17 cellular contexts compared by ENCODE assay signal in the genomic region with DNA sequence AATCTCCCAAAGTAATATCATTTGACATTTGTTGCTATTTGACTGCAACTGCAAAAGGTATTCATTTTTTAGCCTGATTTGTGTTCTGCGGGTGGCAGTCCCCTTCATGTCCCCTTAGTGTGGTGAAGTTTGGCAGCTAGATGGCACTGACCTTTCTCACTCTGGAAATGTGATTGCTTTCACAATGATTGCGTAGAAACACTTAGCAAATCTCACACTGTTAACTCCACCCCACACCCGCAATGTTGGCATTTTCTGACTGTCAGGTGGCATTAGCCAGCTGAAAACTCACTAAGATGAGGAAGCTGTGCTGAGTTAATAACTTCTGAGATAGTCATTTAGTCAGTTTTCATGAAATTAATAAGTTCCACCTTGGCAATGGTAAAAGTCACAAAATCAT.
DNase-seq lines count a peak whose midpoint lies in the region; ATAC-seq and TF ChIP-seq lines count a peak whose summit lies in the region.
"Had no signal": no experiment of that assay in that cellular context is flagged by ENCODE, and none has a peak within 500 bp of the region (broad histone marks: within the 10 kb centered on the region; RNA-seq: fewer than 3 reads in every experiment).

No MANE protein-coding gene starts in this region.

- H3K4me1 Mint-ChIP-seq in activated naive CD4-positive, alpha-beta T cell treated with anti-CD3 and anti-CD28 coated beads for 36 hours (ENCODE audit: low read depth) = peaks cover 2% of the 10 kb centered on the region
- H3K4me1 Mint-ChIP-seq in stimulated activated memory B cell treated with anti-CD40 and anti-IgM and Interleukin-4, amounts not matched to agents 10 μg/mL and 1 μg/mL and 100 μg/mL, for 72 hours = peaks cover 7% of the 10 kb centered on the region

- peak; percentile 43 for ATAC-seq in stimulated activated memory B cell treated with anti-CD40 and anti-IgM and Interleukin-4, amounts not matched to agents 10 μg/mL and 1 μg/mL and 100 μg/mL, for 72 hours
- ATAC-seq: foreskin keratinocyte had no signal

- H3K27me3 ChIP-seq in left ventricle myocardium inferior (ENCODE audit: low read depth) = no peaks in the 10 kb centered on the region
- H3K27me3 ChIP-seq: uterus had no signal

- peak; percentile 21 for DNase-seq in activated naive CD4-positive, alpha-beta T cell treated with anti-CD3 and anti-CD28 coated beads for 36 hours
- DNase-seq in activated naive CD4-positive, alpha-beta T cell treated with anti-CD3 and anti-CD28 coated beads, Interleukin-2, amount 50 U/mL, for 16 hours = no peak
- DNase-seq in NCI-H1417 treated with DMSO at 0.1 percent for 48 hours (lab: John Stamatoyannopoulos, UW) (peak; percentile 6), left ventricle myocardium inferior (no peak), iPS-NIHi11 (ENCODE audit: low spot score) (no peak), C1 segment of cervical spinal cord (lab: John Stamatoyannopoulos, UW) (no peak), NCI-H1436 (lab: John Stamatoyannopoulos, UW) (no peak)
- DNase-seq: AML-193; foreskin keratinocyte; occipital lobe; stimulated activated naive CD4-positive, alpha-beta T cell; uterus had no signal

- H3K9me3 ChIP-seq in left ventricle myocardium inferior (replicated peaks) = no peaks in the 10 kb centered on the region
- H3K9me3 ChIP-seq: HAP-1, uterus had no signal

- peak overlapping the region; percentile 9 for H3K27ac ChIP-seq in left ventricle myocardium inferior (replicated peaks)
- H3K27ac ChIP-seq: foreskin keratinocyte, RWPE1, uterus had no signal

- H3K27ac Mint-ChIP-seq in activated naive CD4-positive, alpha-beta T cell treated with anti-CD3 and anti-CD28 coated beads for 36 hours = no peak overlapping the region
- no peak overlapping the region for H3K27ac Mint-ChIP-seq in stimulated activated memory B cell treated with anti-CD40 and anti-IgM and Interleukin-4, amounts not matched to agents 10 μg/mL and 1 μg/mL and 100 μg/mL, for 72 hours
- H3K27ac Mint-ChIP-seq: T-helper 1 cell treated with Interleukin-12 subunit alpha and Interleukin-12 subunit beta and Interleukin-4 antibody, amounts not matched to agents 30 μg/mL and 1 μg/mL, for 36 hours had no signal

- H3K4me3 Mint-ChIP-seq in activated naive CD4-positive, alpha-beta T cell treated with anti-CD3 and anti-CD28 coated beads for 36 hours = no peak overlapping the region
- H3K4me3 Mint-ChIP-seq in stimulated activated memory B cell treated with anti-CD40 and anti-IgM and Interleukin-4, amounts not matched to agents 10 μg/mL and 1 μg/mL and 100 μg/mL, for 72 hours = no peak overlapping the region
- H3K4me3 Mint-ChIP-seq: central memory CD8-positive, alpha-beta T cell; T-helper 1 cell treated with Interleukin-12 subunit alpha and Interleukin-12 subunit beta and Interleukin-4 antibody, amounts not matched to agents 30 μg/mL and 1 μg/mL, for 36 hours had no signal

- CTCF ChIA-PET in activated naive CD4-positive, alpha-beta T cell treated with anti-CD3 and anti-CD28 coated beads for 36 hours (lab: Charles Lee) = no interaction called here

- no peaks in the 10 kb centered on the region for H3K9me3 Mint-ChIP-seq in activated naive CD4-positive, alpha-beta T cell treated with anti-CD3 and anti-CD28 coated beads for 36 hours
- H3K9me3 Mint-ChIP-seq in stimulated activated memory B cell treated with anti-CD40 and anti-IgM and Interleukin-4, amounts not matched to agents 10 μg/mL and 1 μg/mL and 100 μg/mL, for 72 hours = no peaks in the 10 kb centered on the region
- H3K9me3 Mint-ChIP-seq: central memory CD8-positive, alpha-beta T cell; T-helper 1 cell treated with Interleukin-12 subunit alpha and Interleukin-12 subunit beta and Interleukin-4 antibody, amounts not matched to agents 30 μg/mL and 1 μg/mL, for 36 hours had no signal

- no peaks in the 10 kb centered on the region for H3K36me3 Mint-ChIP-seq in activated naive CD4-positive, alpha-beta T cell treated with anti-CD3 and anti-CD28 coated beads for 36 hours (ENCODE audit: low read depth)
- no peaks in the 10 kb centered on the region for H3K36me3 Mint-ChIP-seq in stimulated activated memory B cell treated with anti-CD40 and anti-IgM and Interleukin-4, amounts not matched to agents 10 μg/mL and 1 μg/mL and 100 μg/mL, for 72 hours

- H3K27me3 Mint-ChIP-seq in activated naive CD4-positive, alpha-beta T cell treated with anti-CD3 and anti-CD28 coated beads for 36 hours (ENCODE audit: low read depth) = no peaks in the 10 kb centered on the region
- H3K27me3 Mint-ChIP-seq in stimulated activated memory B cell treated with anti-CD40 and anti-IgM and Interleukin-4, amounts not matched to agents 10 μg/mL and 1 μg/mL and 100 μg/mL, for 72 hours = no peaks in the 10 kb centered on the region

- no peak overlapping the region for H3K4me3 ChIP-seq in left ventricle myocardium inferior
- H3K4me3 ChIP-seq: HAP-1, uterus had no signal

- TF ChIP-seq CTCF in left ventricle myocardium inferior (IDR thresholded peaks at IDR 0.05; ENCODE audit: borderline replicate concordance) = no peak

- intact Hi-C loops in activated naive CD4-positive, alpha-beta T cell treated with anti-CD3 and anti-CD28 coated beads for 36 hours (cut with micrococcal nuclease) = no loop called here
- intact Hi-C loops in left ventricle myocardium inferior (cut with micrococcal nuclease) = no loop called here

- peaks cover 21% of the 10 kb centered on the region for H3K4me1 ChIP-seq in left ventricle myocardium inferior
- H3K4me1 ChIP-seq: HAP-1, uterus had no signal

- no peaks in the 10 kb centered on the region for H3K36me3 ChIP-seq in left ventricle myocardium inferior
- H3K36me3 ChIP-seq: HAP-1, uterus had no signal

Comparison
In these comparisons a context has a peak if more than half of its experiments do, and no peak if none do; other contexts are left out.
1. DNase-seq: peak in activated naive CD4-positive, alpha-beta T cell treated with anti-CD3 and anti-CD28 coated beads for 36 hours (single experiment) and NCI-H1417 treated with DMSO at 0.1 percent for 48 hours (single experiment); none in activated naive CD4-positive, alpha-beta T cell treated with anti-CD3 and anti-CD28 coated beads, Interleukin-2, amount 50 U/mL, for 16 hours (single experiment), left ventricle myocardium inferior (single experiment), iPS-NIHi11 (single experiment), C1 segment of cervical spinal cord (0 of 14) and NCI-H1436 (single experiment).